In genomic region chr2:177693658-177694334, GRCh38 we compare ENCODE assay signal across 1 cellular context.
A peak's percentile ranks its signal among the peaks of the same experiment; 100 is the strongest.
TF ChIP-seq lines count a peak whose summit lies in the region.

No MANE protein-coding gene starts in this region.

TF ChIP-seq in K562, 482 proteins besides CTCF, POLR2A, EP300 and RAD21 (continued from another document and continues in another):
- no peak for TF ChIP-seq ZNF609 (CRISPR knock-in tag; IDR thresholded peaks at IDR 0.05; ENCODE audit: borderline replicate concordance)
- peak; percentile 74 for TF ChIP-seq NEUROD1 (IDR thresholded peaks at IDR 0.05; ENCODE audit: borderline replicate concordance, low read depth, low read length, partially characterized antibody)
- TF ChIP-seq EWSR1 (IDR thresholded peaks at IDR 0.05; ENCODE audit: borderline replicate concordance, low read depth, partially characterized antibody), result no peak
- TF ChIP-seq HSF4 (CRISPR knock-in tag; IDR thresholded peaks at IDR 0.05; ENCODE audit: borderline replicate concordance), result no peak
- no peak for TF ChIP-seq SMAD1 (IDR thresholded peaks at IDR 0.05; ENCODE audit: low read depth, low read length, partially characterized antibody)
- TF ChIP-seq FOSL1 (tag; conservative IDR thresholded peaks at IDR 0.05), result peak; percentile 86
- no peak for TF ChIP-seq JUNB (CRISPR knock-in tag; conservative IDR thresholded peaks at IDR 0.05)
- TF ChIP-seq GABPB2 (CRISPR knock-in tag; conservative IDR thresholded peaks at IDR 0.05), result no peak
- TF ChIP-seq CREB3L1 (IDR thresholded peaks at IDR 0.05; ENCODE audit: borderline replicate concordance, low read depth), result no peak; the same call in 1 of the 2 replicates
- TF ChIP-seq FOXO4 (CRISPR knock-in tag; IDR thresholded peaks at IDR 0.05), result no peak
- TF ChIP-seq ZNF512 (tag; IDR thresholded peaks at IDR 0.05), result no peak
- no peak for TF ChIP-seq NELFE (IDR thresholded peaks at IDR 0.05; ENCODE audit: insufficient read depth, insufficient read length)
- TF ChIP-seq RFX5 (IDR thresholded peaks at IDR 0.05; ENCODE audit: low read depth, low read length), result no peak
- TF ChIP-seq TFAP4 (CRISPR knock-in tag; IDR thresholded peaks at IDR 0.05; ENCODE audit: borderline replicate concordance), result no peak
- TF ChIP-seq E4F1 (CRISPR knock-in tag; IDR thresholded peaks at IDR 0.05; ENCODE audit: borderline replicate concordance), result no peak
- TF ChIP-seq HLTF (IDR thresholded peaks at IDR 0.05), result no peak
- TF ChIP-seq U2AF2 (optimal IDR thresholded peaks at IDR 0.05; ENCODE audit: low read depth, low read length), result no peak
- TF ChIP-seq CBX5 (IDR thresholded peaks at IDR 0.05; ENCODE audit: borderline replicate concordance, low read depth), result no peak
- no peak for TF ChIP-seq KLF1 (tag; IDR thresholded peaks at IDR 0.05)
- TF ChIP-seq MYC (IDR thresholded peaks at IDR 0.05; ENCODE audit: low read depth, low read length), result peak; percentile 67
- TF ChIP-seq MYC (CRISPR knock-in tag; IDR thresholded peaks at IDR 0.05; ENCODE audit: borderline replicate concordance, low read depth), result no peak
- TF ChIP-seq ZNF282 (CRISPR knock-in tag; IDR thresholded peaks at IDR 0.05), result no peak
- TF ChIP-seq MAFF (IDR thresholded peaks at IDR 0.05; ENCODE audit: low read length), result peak; percentile 46
- no peak for TF ChIP-seq ZNF23 (CRISPR knock-in tag; IDR thresholded peaks at IDR 0.05)
- peak; percentile 85 for TF ChIP-seq ZSCAN32 (CRISPR knock-in tag; IDR thresholded peaks at IDR 0.05)
- TF ChIP-seq EHMT2 (IDR thresholded peaks at IDR 0.05), result no peak
- TF ChIP-seq KDM2B (CRISPR knock-in tag; IDR thresholded peaks at IDR 0.05), result no peak
- TF ChIP-seq SP1 (CRISPR knock-in tag; IDR thresholded peaks at IDR 0.05), result no peak
- no peak for TF ChIP-seq SMC3 (conservative IDR thresholded peaks at IDR 0.05; ENCODE audit: insufficient read depth, low read depth, low read length)
- TF ChIP-seq SP2 (IDR thresholded peaks at IDR 0.05; ENCODE audit: extremely low read depth, low read depth, low read length, poor library complexity, severe bottlenecking), result no peak
- TF ChIP-seq ZNF655 (CRISPR knock-in tag; IDR thresholded peaks at IDR 0.05), result no peak
- TF ChIP-seq TFE3 (CRISPR knock-in tag; IDR thresholded peaks at IDR 0.05), result no peak
- no peak for TF ChIP-seq ZNF740 (CRISPR knock-in tag; IDR thresholded peaks at IDR 0.05)
- no peak for TF ChIP-seq ZNF740 (tag; IDR thresholded peaks at IDR 0.05)
- no peak for TF ChIP-seq NFATC3 (IDR thresholded peaks at IDR 0.05)
- no peak for TF ChIP-seq DIDO1 (tag; IDR thresholded peaks at IDR 0.05; ENCODE audit: low read depth)
- TF ChIP-seq ZFP1 (CRISPR knock-in tag; IDR thresholded peaks at IDR 0.05), result no peak
- no peak for TF ChIP-seq PHTF2 (CRISPR knock-in tag; IDR thresholded peaks at IDR 0.05)
- TF ChIP-seq HDAC2 (IDR thresholded peaks at IDR 0.05), result peak; percentile 98
- peak; percentile 93 for TF ChIP-seq FOXJ2 (tag; IDR thresholded peaks at IDR 0.05)
- TF ChIP-seq ZBTB33 (CRISPR knock-in tag; IDR thresholded peaks at IDR 0.05), result no peak
- TF ChIP-seq MTA2 (IDR thresholded peaks at IDR 0.05; ENCODE audit: low read depth), result peak; percentile 92
